16 cellular contexts compared by ENCODE assay signal in genomic region chr12:19630536-19630935, GRCh38.
DNase-seq lines count a peak whose midpoint lies in the region; ATAC-seq and TF ChIP-seq lines count a peak whose summit lies in the region.
"Had no signal": no experiment of that assay in that cellular context is flagged by ENCODE, and none has a peak within 500 bp of the region (broad histone marks: within the 10 kb centered on the region; RNA-seq: fewer than 3 reads in every experiment).

No MANE protein-coding gene starts in this region.

- H3K27me3 ChIP-seq in MM.1S (replicated peaks; ENCODE audit: insufficient read depth, low read length), result no peaks in the 10 kb centered on the region
- H3K27me3 ChIP-seq: BLaER1 had no signal

- no peak overlapping the region for H2AFZ ChIP-seq in MM.1S (ENCODE audit: low read length)
- H2AFZ ChIP-seq: GM23338 had no signal

- H3K4me3 ChIP-seq in SK-N-MC, result 0 out of 2 replicates have a peak overlapping the region, but pooled peaks have one; percentile 18
- H3K4me3 ChIP-seq in MM.1S (ENCODE audit: low read length), result no peak overlapping the region
- H3K4me3 ChIP-seq: BLaER1, GM23338 had no signal

- H3K27ac ChIP-seq in SK-N-MC, result peak overlapping the region; percentile 95
- H3K27ac ChIP-seq in MM.1S (ENCODE audit: low read length), result no peak overlapping the region
- H3K27ac ChIP-seq: BLaER1, C4-2B had no signal

- ATAC-seq in HG03108 (IDR thresholded peaks at IDR 0.05; ENCODE audit: unreplicated experiment), result no peak
- ATAC-seq: CD8-positive, alpha-beta T cell; GM23338; HCT116 had no signal

- H3K4me1 ChIP-seq in MM.1S (ENCODE audit: low read length), result no peaks in the 10 kb centered on the region
- H3K4me1 ChIP-seq: BLaER1, Caco-2 had no signal

- no peaks in the 10 kb centered on the region for H3F3A ChIP-seq in MM.1S (ENCODE audit: insufficient read depth, low read length)

- peak overlapping the region; percentile 36 for H3K9ac ChIP-seq in SK-N-MC (ENCODE audit: insufficient read length)
- H3K9ac ChIP-seq in MM.1S (ENCODE audit: low read length), result no peak overlapping the region
- H3K9ac ChIP-seq: BLaER1 had no signal

- H3K9me2 ChIP-seq in MM.1S (replicated peaks; ENCODE audit: insufficient read depth, low read length), result no peaks in the 10 kb centered on the region

- H3K36me3 ChIP-seq in SK-N-MC (ENCODE audit: insufficient read depth, low read length), result no peaks in the 10 kb centered on the region
- no peaks in the 10 kb centered on the region for H3K36me3 ChIP-seq in MM.1S (replicated peaks; ENCODE audit: insufficient read depth, low read length)
- H3K36me3 ChIP-seq: BLaER1 had no signal

- H3K79me2 ChIP-seq in MM.1S (ENCODE audit: low read length), result no peaks in the 10 kb centered on the region

- peak; percentile 10 for DNase-seq in NCI-H146 (lab: John Stamatoyannopoulos, UW)
- peak; percentile 49 for DNase-seq in NCI-H69 (lab: John Stamatoyannopoulos, UW)
- DNase-seq in SK-N-MC (ENCODE audit: low read depth, low spot score), result peak; percentile 91
- no peak for DNase-seq in MM.1S
- DNase-seq in HK-2 (ENCODE audit: unreplicated experiment), result no peak
- DNase-seq: Caco-2; CD4-positive, CD25-positive, alpha-beta regulatory T cell; CD8-positive, alpha-beta T cell; DMS153; DND-41; H9 had no signal

- TF ChIP-seq CTCF in MM.1S (IDR thresholded peaks at IDR 0.05; ENCODE audit: low read length), result no peak

- H3K4me2 ChIP-seq in MM.1S (ENCODE audit: low read depth, low read length), result no peak overlapping the region
- H3K4me2 ChIP-seq: BLaER1, GM23338 had no signal

- H3K9me3 ChIP-seq in SK-N-MC (ENCODE audit: low read depth, low read length) (no peaks in the 10 kb centered on the region; the same call in 1 of the 2 replicates), MM.1S (replicated peaks; ENCODE audit: insufficient read depth, low read length) (no peaks in the 10 kb centered on the region)
- H3K9me3 ChIP-seq: Caco-2 had no signal

- H4K20me1 ChIP-seq in MM.1S (ENCODE audit: insufficient read depth, low read length), result no peaks in the 10 kb centered on the region
- H4K20me1 ChIP-seq: BLaER1 had no signal

Comparison
In these comparisons a context has a peak if more than half of its experiments do, and no peak if none do; other contexts are left out.
1. DNase-seq: peak in NCI-H146 (single experiment), NCI-H69 (single experiment) and SK-N-MC (single experiment); none in MM.1S (single experiment) and HK-2 (single experiment).